Comparison of ENCODE assay signal across 8 cellular contexts in genomic region chr2:100730290-100730868, GRCh38.
DNase-seq lines count a peak whose midpoint lies in the region; ATAC-seq and TF ChIP-seq lines count a peak whose summit lies in the region.

No MANE protein-coding gene starts in this region.

- H3K27ac ChIP-seq in cardiac muscle cell: no peak overlapping the region

- DNase-seq in NCI-H524 treated with DMSO at 0.1 percent for 48 hours (lab: John Stamatoyannopoulos, UW): peak; percentile 1
- DNase-seq in activated T-cell treated with anti-CD3 and anti-CD28 coated beads, Interleukin-2, amount 50 U/mL, for 48 hours: peak; percentile 67 to 68
- peak; percentile 61 to 90 for DNase-seq in cardiac muscle cell (ENCODE audit: low read depth in 1 of 2, low spot score in 1 of 2)
- DNase-seq in stimulated activated CD4-positive, alpha-beta T cell treated with anti-CD3 and anti-CD28 coated beads, Interleukin-15, amount 100 ng/mL, for 48 hours (ENCODE audit: low read depth in 2 of 2): peak; percentile 21 to 47
- no peak for DNase-seq in effector CD4-positive, alpha-beta T cell

- H3K4me3 ChIP-seq in cardiac muscle cell: no peak overlapping the region

- TF ChIP-seq CTCF in GM12872 (IDR thresholded peaks at IDR 0.05; ENCODE audit: insufficient read depth, low read depth, low read length) (peak; percentile 38; the same call in 1 of the 3 replicates), cardiac muscle cell (IDR thresholded peaks at IDR 0.05; ENCODE audit: low read depth, low read length) (peak; percentile 85)

- H3K4me1 ChIP-seq in cardiac muscle cell (ENCODE audit: low read depth): peaks cover 4% of the 10 kb centered on the region

- H3K27me3 ChIP-seq in cardiac muscle cell: no peaks in the 10 kb centered on the region

- H3K9me3 ChIP-seq in cardiac muscle cell (ENCODE audit: low read depth): no peaks in the 10 kb centered on the region

- no peak for ATAC-seq in HG03378 (IDR thresholded peaks at IDR 0.05; ENCODE audit: unreplicated experiment)
- ATAC-seq in GM19452 (IDR thresholded peaks at IDR 0.05; ENCODE audit: unreplicated experiment): no peak

- H3K36me3 ChIP-seq in cardiac muscle cell: no peaks in the 10 kb centered on the region
